8 cellular contexts compared by ENCODE assay signal in the genomic region with DNA sequence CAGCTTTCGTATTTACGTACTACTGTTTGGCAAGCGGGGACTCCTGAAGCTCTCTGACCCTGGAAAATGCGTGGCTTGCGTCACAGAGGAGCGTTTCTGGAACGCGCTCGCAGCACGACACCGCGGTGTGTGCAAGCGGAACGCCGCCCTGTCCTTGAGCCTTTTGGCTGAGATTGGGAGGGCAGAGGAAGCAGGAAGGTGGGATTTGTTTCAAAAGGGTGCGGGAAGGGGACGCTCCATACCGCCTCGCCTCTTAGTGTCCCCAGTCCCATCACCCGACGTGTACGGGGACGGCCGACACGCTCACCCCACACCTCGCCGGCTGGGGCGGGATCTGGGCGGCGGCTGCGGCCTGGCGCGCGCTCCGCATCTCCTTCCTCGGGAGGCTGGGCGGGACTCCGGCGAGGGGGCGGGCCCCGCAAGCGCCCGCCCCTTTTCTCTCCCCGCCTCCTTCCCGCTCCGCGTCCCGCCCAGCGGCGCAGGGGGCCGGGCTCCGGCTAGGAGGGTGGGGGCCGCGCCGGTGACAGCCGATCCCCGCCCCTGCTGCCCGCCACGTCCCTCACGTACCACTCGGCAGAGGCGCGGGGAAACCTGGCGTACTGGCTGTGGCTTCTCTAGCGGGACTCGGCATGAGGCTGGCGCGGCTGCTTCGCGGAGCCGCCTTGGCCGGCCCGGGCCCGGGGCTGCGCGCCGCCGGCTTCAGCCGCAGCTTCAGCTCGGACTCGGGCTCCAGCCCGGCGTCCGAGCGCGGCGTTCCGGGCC. TPM values are rescaled to one million over a fixed set of nuclear protein-coding genes. Genes with fewer than 3 reads are reported as not detected.
DNase-seq lines count a peak whose midpoint lies in the region; ATAC-seq and TF ChIP-seq lines count a peak whose summit lies in the region.

PDK1 (plus strand) TSS at position 569 of the 762 bp plus-strand sequence; CDS start at position 630, 61 bp downstream.

- peak; percentile 80 for ATAC-seq in GM23338
- ATAC-seq in activated T-helper 17 cell treated with anti-CD3 and anti-CD28 coated beads, Interleukin-2, amount 50 U/mL, for 72 hours (replicated peaks): peak; percentile 89
- peak; percentile 96 to 97 for ATAC-seq in natural killer cell treated with Interleukin-12 subunit alpha and Interleukin-12 subunit beta and Interleukin-15 and Interleukin-18, amount 100 ng/mL, for 72 hours
- peak; percentile 88 for ATAC-seq in stimulated activated naive CD8-positive, alpha-beta T cell treated with anti-CD3 and anti-CD28 coated beads, Interleukin-15, Interleukin-2, amounts not matched to agents 100 U/mL and 50 U/mL, for 24 hours

- peaks cover 47% of the 10 kb centered on the region for H3K4me1 ChIP-seq in GM23338 (ENCODE audit: insufficient read depth)

- H3K79me2 ChIP-seq in GM23338 (replicated peaks; ENCODE audit: insufficient read depth): peaks cover 33% of the 10 kb centered on the region

- peaks cover 3% of the 10 kb centered on the region for H3K27me3 Mint-ChIP-seq in GM23338 (ENCODE audit: insufficient read depth, low read depth, poor library complexity)
- H3K27me3 Mint-ChIP-seq in activated T-helper 17 cell treated with anti-CD3 and anti-CD28 coated beads, Interleukin-2, amount 50 U/mL, for 72 hours: no peaks in the 10 kb centered on the region
- no peaks in the 10 kb centered on the region for H3K27me3 Mint-ChIP-seq in natural killer cell treated with Interleukin-12 subunit alpha and Interleukin-12 subunit beta and Interleukin-15 and Interleukin-18, amount 100 ng/mL, for 72 hours

- peak within 1 kb of the TSS; percentile 92 for H3K4me2 ChIP-seq in GM23338

- H3K4me1 Mint-ChIP-seq in GM23338: peaks cover 45% of the 10 kb centered on the region
- H3K4me1 Mint-ChIP-seq in activated T-helper 17 cell treated with anti-CD3 and anti-CD28 coated beads, Interleukin-2, amount 50 U/mL, for 72 hours: peaks cover 34% of the 10 kb centered on the region
- peaks cover 26 to 28% of the 10 kb centered on the region in 2 donors for H3K4me1 Mint-ChIP-seq in natural killer cell treated with Interleukin-12 subunit alpha and Interleukin-12 subunit beta and Interleukin-15 and Interleukin-18, amount 100 ng/mL, for 72 hours (ENCODE audit: low read depth in 2 of 2)

- 0 out of 2 replicates have a peak, but pooled peaks cover 3% of the 10 kb centered on the region for H3K27me3 ChIP-seq in GM23338 (ENCODE audit: insufficient read depth)

- H3K27ac ChIP-seq in GM23338 (ENCODE audit: low read depth) (peak within 1 kb of the TSS; percentile 73), RWPE1 (peak within 1 kb of the TSS; percentile 97)

- H3K36me3 Mint-ChIP-seq in GM23338 (ENCODE audit: low read depth): peaks cover 5% of the 10 kb centered on the region; the same call in 2 of the 3 replicates
- peaks cover 90% of the 10 kb centered on the region for H3K36me3 Mint-ChIP-seq in activated T-helper 17 cell treated with anti-CD3 and anti-CD28 coated beads, Interleukin-2, amount 50 U/mL, for 72 hours (ENCODE audit: low read depth)
- no peaks in the 10 kb centered on the region for H3K36me3 Mint-ChIP-seq in natural killer cell treated with Interleukin-12 subunit alpha and Interleukin-12 subunit beta and Interleukin-15 and Interleukin-18, amount 100 ng/mL, for 72 hours

- CTCF ChIA-PET in RWPE1 (lab: Yijun Ruan, JAX): interaction anchor here (0.5 kb wide), 1 partner anchor 442 kb away, joined by 3 read pairs; no protein-coding TSS in a partner anchor

- DNase-seq in Daoy (ENCODE audit: low read depth) (peak; percentile 90), GM23338 (ENCODE audit: low spot score) (peak; percentile 88), Kasumi-1 (lab: John Stamatoyannopoulos, UW) (peak; percentile 92 to 95), RWPE1 (ENCODE audit: low spot score) (peak; percentile 92), fibroblast of mammary gland (ENCODE audit: low read depth) (peak; percentile 91)
- DNase-seq in natural killer cell treated with Interleukin-12 subunit alpha and Interleukin-12 subunit beta and Interleukin-15 and Interleukin-18, amount 100 ng/mL, for 72 hours (ENCODE audit: low spot score): peak; percentile 95
- DNase-seq in stimulated activated naive CD8-positive, alpha-beta T cell treated with anti-CD3 and anti-CD28 coated beads, Interleukin-15, Interleukin-2, amounts not matched to agents 100 U/mL and 50 U/mL, for 24 hours: peak; percentile 94

- H3F3A ChIP-seq in GM23338 (replicated peaks; ENCODE audit: low read depth): peaks cover 3% of the 10 kb centered on the region; the same call in 1 of the 2 replicates

- H3K27ac Mint-ChIP-seq in GM23338: peak within 1 kb of the TSS; percentile 98
- peak within 1 kb of the TSS; percentile 97 for H3K27ac Mint-ChIP-seq in activated T-helper 17 cell treated with anti-CD3 and anti-CD28 coated beads, Interleukin-2, amount 50 U/mL, for 72 hours
- H3K27ac Mint-ChIP-seq in natural killer cell treated with Interleukin-12 subunit alpha and Interleukin-12 subunit beta and Interleukin-15 and Interleukin-18, amount 100 ng/mL, for 72 hours: peak within 1 kb of the TSS; percentile 84 to 90

- H3K36me3 ChIP-seq in GM23338 (ENCODE audit: insufficient read depth): no peaks in the 10 kb centered on the region

- peaks cover 3% of the 10 kb centered on the region; the same call in 1 of the 3 replicates for H3K9me3 Mint-ChIP-seq in GM23338
- H3K9me3 Mint-ChIP-seq in activated T-helper 17 cell treated with anti-CD3 and anti-CD28 coated beads, Interleukin-2, amount 50 U/mL, for 72 hours: no peaks in the 10 kb centered on the region
- H3K9me3 Mint-ChIP-seq in natural killer cell treated with Interleukin-12 subunit alpha and Interleukin-12 subunit beta and Interleukin-15 and Interleukin-18, amount 100 ng/mL, for 72 hours: no peaks in the 10 kb centered on the region

- H2AFZ ChIP-seq in GM23338: peak within 1 kb of the TSS; percentile 92

- H3K4me3 Mint-ChIP-seq in GM23338: peak within 1 kb of the TSS; percentile 89
- H3K4me3 Mint-ChIP-seq in activated T-helper 17 cell treated with anti-CD3 and anti-CD28 coated beads, Interleukin-2, amount 50 U/mL, for 72 hours: peak within 1 kb of the TSS; percentile 91
- H3K4me3 Mint-ChIP-seq in natural killer cell treated with Interleukin-12 subunit alpha and Interleukin-12 subunit beta and Interleukin-15 and Interleukin-18, amount 100 ng/mL, for 72 hours: peak within 1 kb of the TSS; percentile 98

- TF ChIP-seq CTCF in GM23338 (conservative IDR thresholded peaks at IDR 0.05; ENCODE audit: low read depth in 2 of 2) (no peak), RWPE1 (conservative IDR thresholded peaks at IDR 0.05; ENCODE audit: low read depth) (no peak), fibroblast of mammary gland (conservative IDR thresholded peaks at IDR 0.05; ENCODE audit: control insufficient read depth, insufficient read depth, low read depth, low read length) (no peak)

- H3K4me3 ChIP-seq in GM23338 (peak within 1 kb of the TSS; percentile 82), fibroblast of mammary gland (ENCODE audit: control insufficient read depth, low read depth, low read length) (peak within 1 kb of the TSS; percentile 78)

- POLR2A ChIA-PET in RWPE1 (lab: Yijun Ruan, JAX; ENCODE audit: low non-redundant PET): interaction anchor here (0.6 kb wide), 1 partner anchor 413 kb away, joined by 10 read pairs; no protein-coding TSS in a partner anchor

- H4K20me1 ChIP-seq in GM23338 (replicated peaks; ENCODE audit: insufficient read depth): no peaks in the 10 kb centered on the region

- H3K9me2 ChIP-seq in GM23338 (ENCODE audit: insufficient read depth): no peaks in the 10 kb centered on the region

TF ChIP-seq in GM23338, 12 proteins besides CTCF, POLR2A, EP300 and RAD21 (continues in another document):
- TF ChIP-seq JUNB (IDR thresholded peaks at IDR 0.05; ENCODE audit: unreplicated experiment) (no peak), POLR2AphosphoS5 (IDR thresholded peaks at IDR 0.05; ENCODE audit: low read depth) (peak; percentile 94), ZNF331 (CRISPR knock-in tag; IDR thresholded peaks at IDR 0.05; ENCODE audit: low read depth) (no peak), NANOG (IDR thresholded peaks at IDR 0.05; ENCODE audit: borderline replicate concordance) (no peak), EZH2 (IDR thresholded peaks at IDR 0.05; ENCODE audit: low read depth, unreplicated experiment) (no peak), CREB1 (CRISPR knock-in tag; IDR thresholded peaks at IDR 0.05; ENCODE audit: low read depth) (peak; percentile 69)

RNA-seq across cellular contexts. Expression of gene PDK1, which starts in this region (rescaled TPM):
- total RNA-seq in Daoy (2014; rRNA removed; shearing (Covaris generic)): 9.3 and 14.9 TPM in 2 replicates
- total RNA-seq in GM23338 (2014; rRNA removed; shearing (Covaris generic)): 25.6 and 26.5 TPM in 2 replicates
- 42.0 and 53.7 TPM in 2 replicates for polyA plus RNA-seq in GM23338 (2016; fragmentation: Nextera tagmentation; extraction: Ambion mirVana)
- total RNA-seq in activated T-helper 17 cell treated with anti-CD3 and anti-CD28 coated beads, Interleukin-2, amount 50 U/mL, for 72 hours: 10 to 100 TPM; 43.9 to 95.8 TPM
- total RNA-seq in natural killer cell treated with Interleukin-12 subunit alpha and Interleukin-12 subunit beta and Interleukin-15 and Interleukin-18, amount 100 ng/mL, for 72 hours: 10 to 100 TPM; 22.3 to 34.9 TPM

Comparison
In these comparisons a context has a peak if more than half of its experiments do, and no peak if none do; other contexts are left out.
1. Peak in every context shown above with its lines: DNase-seq, ATAC-seq, H3K4me3 ChIP-seq and H3K27ac ChIP-seq.